In genomic region chr17:66593116-66593515, GRCh38 we compare ENCODE assay signal across 33 cellular contexts.
"Had no signal": no experiment of that assay in that cellular context is flagged by ENCODE, and none has a peak within 500 bp of the region (broad histone marks: within the 10 kb centered on the region; RNA-seq: fewer than 3 reads in every experiment).

No MANE protein-coding gene starts in this region.

- H3K4me1 ChIP-seq: adrenal gland, body of pancreas, breast epithelium, Peyer's patch, SJSA1 had no signal

- H3K4me3 Mint-ChIP-seq: activated CD4-positive, alpha-beta T cell treated with anti-CD3 and anti-CD28 coated beads, Interleukin-2, amount 10 ng/mL, durations not matched to agents 24 days and 14 days; activated CD8-positive, alpha-beta T cell treated with anti-CD3 and anti-CD28 coated beads for 36 hours; activated naive CD4-positive, alpha-beta T cell treated with anti-CD3 and anti-CD28 coated beads for 36 hours; activated naive CD8-positive, alpha-beta T cell treated with anti-CD3 and anti-CD28 coated beads, Interleukin-2, amount 10 ng/mL, durations not matched to agents 7 days and 5 days; activated T-helper 17 cell treated with anti-CD3 and anti-CD28 coated beads, Interleukin-2, amount 50 U/mL, for 72 hours; T-cell; T-helper 17 cell had no signal

- H3K27me3 ChIP-seq: adrenal gland, body of pancreas, breast epithelium, Peyer's patch, SJSA1 had no signal

- DNase-seq: activated CD4-positive, alpha-beta T cell treated with anti-CD3 and anti-CD28 coated beads, Interleukin-2, amount 10 ng/mL, durations not matched to agents 24 days and 14 days; activated CD4-positive, alpha-beta T cell treated with anti-CD3 and anti-CD28 coated beads, Interleukin-2, amount 50 U/mL, for 4 hours; activated CD8-positive, alpha-beta T cell treated with anti-CD3 and anti-CD28 coated beads for 36 hours; activated gamma-delta T cell; activated naive CD4-positive, alpha-beta T cell treated with anti-CD3 and anti-CD28 coated beads for 36 hours; activated naive CD8-positive, alpha-beta T cell treated with anti-CD3 and anti-CD28 coated beads, Interleukin-2, amount 10 ng/mL, durations not matched to agents 7 days and 5 days; activated T-cell treated with anti-CD3 and anti-CD28 coated beads for 4 hours; activated T-cell treated with anti-CD3 and anti-CD28 coated beads, Interleukin-2, amount 50 U/mL, for 48 hours; body of pancreas; NCI-H1092 treated with DMSO at 0.1 percent for 48 hours; NCI-H1417; NCI-H146; NCI-H187; NCI-H2029 treated with DMSO at 0.1 percent for 48 hours; NCI-H2107; NCI-H2171; NCI-H510A; NCI-H526; NCI-H748 treated with DMSO at 0.1 percent for 48 hours; NK-92 treated with Interleukin-12 subunit alpha and Interleukin-12 subunit beta, amount 100 ng/mL, for 24 hours; PC-3; Peyer's patch; RPMI8226; SHP77 treated with DMSO at 0.1 percent for 48 hours; SK-N-SH; T-cell; T-helper 17 cell; T-helper 9 cell had no signal

- H3K4me2 ChIP-seq: SK-N-SH had no signal

- H3K9ac ChIP-seq: SK-N-SH had no signal

- H3K27me3 Mint-ChIP-seq: activated CD4-positive, alpha-beta T cell treated with anti-CD3 and anti-CD28 coated beads, Interleukin-2, amount 10 ng/mL, durations not matched to agents 24 days and 14 days; activated CD8-positive, alpha-beta T cell treated with anti-CD3 and anti-CD28 coated beads for 36 hours; activated naive CD8-positive, alpha-beta T cell treated with anti-CD3 and anti-CD28 coated beads, Interleukin-2, amount 10 ng/mL, durations not matched to agents 7 days and 5 days; activated T-helper 17 cell treated with anti-CD3 and anti-CD28 coated beads, Interleukin-2, amount 50 U/mL, for 72 hours; T-cell; T-helper 17 cell had no signal

- H3K4me3 ChIP-seq: adrenal gland, body of pancreas, breast epithelium, K562, Peyer's patch, SJSA1 had no signal

- H3K9me3 ChIP-seq: adrenal gland, body of pancreas, breast epithelium, Peyer's patch, SJSA1, SK-N-SH had no signal

- ATAC-seq: activated CD8-positive, alpha-beta T cell treated with anti-CD3 and anti-CD28 coated beads for 36 hours; activated T-helper 17 cell treated with anti-CD3 and anti-CD28 coated beads, Interleukin-2, amount 50 U/mL, for 72 hours; body of pancreas; K562; PC-3; T-cell; T-helper 17 cell had no signal

- H3K27ac Mint-ChIP-seq: activated CD4-positive, alpha-beta T cell treated with anti-CD3 and anti-CD28 coated beads, Interleukin-2, amount 10 ng/mL, durations not matched to agents 24 days and 14 days; activated CD8-positive, alpha-beta T cell treated with anti-CD3 and anti-CD28 coated beads for 36 hours; activated naive CD4-positive, alpha-beta T cell treated with anti-CD3 and anti-CD28 coated beads for 36 hours; activated naive CD8-positive, alpha-beta T cell treated with anti-CD3 and anti-CD28 coated beads, Interleukin-2, amount 10 ng/mL, durations not matched to agents 7 days and 5 days; activated T-helper 17 cell treated with anti-CD3 and anti-CD28 coated beads, Interleukin-2, amount 50 U/mL, for 72 hours; T-cell; T-helper 17 cell had no signal

- H3K27ac ChIP-seq: adrenal gland, body of pancreas, breast epithelium, Peyer's patch, SJSA1 had no signal

- H3K36me3 ChIP-seq: adrenal gland, breast epithelium, Peyer's patch, SJSA1 had no signal

- H3K9me3 Mint-ChIP-seq: activated naive CD8-positive, alpha-beta T cell treated with anti-CD3 and anti-CD28 coated beads, Interleukin-2, amount 10 ng/mL, durations not matched to agents 7 days and 5 days; activated T-helper 17 cell treated with anti-CD3 and anti-CD28 coated beads, Interleukin-2, amount 50 U/mL, for 72 hours; T-cell had no signal
